Comparison of ENCODE assay signal across 8 cellular contexts in the genomic region with DNA sequence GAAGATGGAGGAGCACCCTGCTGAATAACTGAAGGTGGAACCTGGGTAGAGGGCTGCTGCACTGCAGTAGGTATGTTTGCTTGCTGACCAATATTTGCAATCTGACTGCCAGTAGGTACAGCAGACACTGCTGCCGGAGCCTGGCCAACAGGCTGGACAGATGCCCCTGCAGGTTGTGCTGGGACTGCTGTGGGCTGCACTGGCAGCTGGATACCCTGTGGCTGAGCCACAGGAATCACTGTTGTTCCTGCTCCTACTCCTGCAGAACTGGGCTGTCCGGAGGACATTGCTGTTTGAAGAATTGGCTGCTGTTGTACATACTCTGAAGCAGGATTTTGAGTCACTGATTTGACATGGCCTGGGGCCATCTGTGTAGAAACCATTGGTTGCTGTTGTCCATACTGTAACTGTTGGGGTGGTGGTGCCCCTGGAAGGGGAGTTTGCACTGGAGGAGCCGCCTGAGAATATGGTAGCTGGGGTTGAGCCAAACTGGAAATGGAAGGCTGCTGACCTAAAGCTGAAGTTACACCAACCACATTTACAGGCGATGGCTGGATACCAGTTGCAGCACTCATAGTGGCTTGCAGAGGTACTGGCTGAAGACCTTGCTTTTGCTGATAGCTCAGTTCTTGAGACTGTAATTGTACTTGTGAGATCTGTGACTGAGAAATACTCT. TPM values are rescaled to one million over a fixed set of nuclear protein-coding genes. Genes with fewer than 3 reads are reported as not detected.
A peak's percentile ranks its signal among the peaks of the same experiment; 100 is the strongest.
DNase-seq lines count a peak whose midpoint lies in the region; ATAC-seq and TF ChIP-seq lines count a peak whose summit lies in the region.
"Had no signal": no experiment of that assay in that cellular context is flagged by ENCODE, and none has a peak within 500 bp of the region (broad histone marks: within the 10 kb centered on the region; RNA-seq: fewer than 3 reads in every experiment).

No MANE protein-coding gene starts in this region.

- H3K36me3 ChIP-seq in HUES64 (ENCODE audit: insufficient read depth, low read length) (peaks cover 24% of the 10 kb centered on the region), breast epithelium (no peaks in the 10 kb centered on the region), mesendoderm (ENCODE audit: control insufficient read depth, insufficient read depth, low read length) (no peaks in the 10 kb centered on the region)

- peaks cover 15% of the 10 kb centered on the region for H3K79me1 ChIP-seq in mesendoderm (ENCODE audit: low read length)

- H3K4ac ChIP-seq in mesendoderm (ENCODE audit: low read depth, low read length) = no peak overlapping the region

- DNase-seq in EL (peak; percentile 60), breast epithelium (ENCODE audit: low spot score in 2 of 2) (no peak), mesendoderm (peak; percentile 78), HK-2 (ENCODE audit: unreplicated experiment) (no peak), MV-4-11 (lab: John Stamatoyannopoulos, UW) (no peak)
- DNase-seq: activated B cell treated with CpG ODN at 0.5 μM for 24 hours had no signal

- no peak overlapping the region for H3K18ac ChIP-seq in mesendoderm (ENCODE audit: low read length)

- H3K27me3 ChIP-seq in HUES64 (ENCODE audit: insufficient read depth, low read length) (no peaks in the 10 kb centered on the region), breast epithelium (no peaks in the 10 kb centered on the region), mesendoderm (ENCODE audit: insufficient read depth, low read length, poor library complexity) (no peaks in the 10 kb centered on the region)

- WGBS in HUES64 = 89% methylated on average over 4 of the region's 4 CpGs
- WGBS in mesendoderm (ENCODE audit: extremely low coverage, insufficient coverage, low lambda C conversion rate) = no CpG with 5 or more reads among the region's 4 CpGs

- peak in 2 of 3 donors; percentile 11 to 32 for TF ChIP-seq CTCF in breast epithelium (IDR thresholded peaks at IDR 0.05)

- H3K27ac ChIP-seq in HUES64 (ENCODE audit: low read depth, low read length) (no peak overlapping the region), breast epithelium (no peak overlapping the region), mesendoderm (ENCODE audit: low read depth, low read length) (no peak overlapping the region)

- H4K8ac ChIP-seq in mesendoderm (ENCODE audit: low read depth, low read length) = no peak overlapping the region

- no peak overlapping the region for H2AK5ac ChIP-seq in mesendoderm (ENCODE audit: low read length)

- peaks cover 56% of the 10 kb centered on the region for H3K4me1 ChIP-seq in HUES64 (ENCODE audit: insufficient read depth, low read length)
- H3K4me1 ChIP-seq in breast epithelium = no peaks in the 10 kb centered on the region
- H3K4me1 ChIP-seq in mesendoderm (ENCODE audit: control insufficient read depth, low read depth, low read length) = peaks cover 11% of the 10 kb centered on the region

- no peak overlapping the region for H4K5ac ChIP-seq in mesendoderm (ENCODE audit: low read length)

- intact Hi-C loops in breast epithelium (cut with DNase I; ENCODE audit: low total_unique reads) = no loop called here

- H3K4me2 ChIP-seq in mesendoderm (ENCODE audit: low read length) = no peak overlapping the region

- H3K79me2 ChIP-seq in mesendoderm (ENCODE audit: control insufficient read depth, insufficient read depth, low read length) = peaks cover 27% of the 10 kb centered on the region

- no peaks in the 10 kb centered on the region for H3K9me3 ChIP-seq in HUES64 (ENCODE audit: insufficient read depth, low read depth, low read length)
- no peaks in the 10 kb centered on the region for H3K9me3 ChIP-seq in breast epithelium

- H2BK5ac ChIP-seq in mesendoderm (ENCODE audit: low read length) = no peak overlapping the region

- TF ChIP-seq POLR2A in breast epithelium (IDR thresholded peaks at IDR 0.05) = no peak

- H2BK120ac ChIP-seq in mesendoderm (ENCODE audit: low read depth, low read length) = no peak overlapping the region

- H3K4me3 ChIP-seq in HUES64 (ENCODE audit: low read length) = peak overlapping the region; percentile 93
- peak overlapping the region in 1 of 3 donors; percentile 26 for H3K4me3 ChIP-seq in breast epithelium
- H3K4me3 ChIP-seq in mesendoderm (ENCODE audit: low read length) = no peak overlapping the region

- no peak overlapping the region for H3K23ac ChIP-seq in mesendoderm (ENCODE audit: low read length)

- H3K56ac ChIP-seq in mesendoderm (ENCODE audit: low read length) = no peak overlapping the region

- no peak for ATAC-seq in GM21515 (IDR thresholded peaks at IDR 0.05; ENCODE audit: unreplicated experiment)

- H3K9ac ChIP-seq in HUES64 (ENCODE audit: low read depth, low read length) (no peak overlapping the region), mesendoderm (ENCODE audit: low read length) (peak overlapping the region; percentile 14)

- H2BK15ac ChIP-seq in mesendoderm (replicated peaks; ENCODE audit: low read depth) = no peak overlapping the region

RNA-seq across cellular contexts. Expression of gene TSC22D1, which starts 2.2 kb away (rescaled TPM):
- 60.7 TPM for polyA plus RNA-seq in HUES64 (2013, experiment 1 of 2)
- 71.4 TPM for polyA plus RNA-seq in HUES64 (2013, experiment 2 of 2)
- total RNA-seq in breast epithelium = 100 to 1,000 TPM in 2 of 3 donors, 10 to 100 TPM in 1; 74.2 to 235 (median 232) TPM
- polyA plus RNA-seq in mesendoderm (2013, experiment 1 of 2) = 42.9 TPM
- polyA plus RNA-seq in mesendoderm (2013, experiment 2 of 2) = 42.4 TPM

Comparison
In these comparisons a context has a peak if more than half of its experiments do, and no peak if none do; other contexts are left out.
1. DNase-seq: peak in EL (single experiment) and mesendoderm (single experiment); none in breast epithelium (0 of 2), HK-2 (single experiment) and MV-4-11 (single experiment).